Comparison of ENCODE assay signal across 9 cellular contexts in the genomic region with DNA sequence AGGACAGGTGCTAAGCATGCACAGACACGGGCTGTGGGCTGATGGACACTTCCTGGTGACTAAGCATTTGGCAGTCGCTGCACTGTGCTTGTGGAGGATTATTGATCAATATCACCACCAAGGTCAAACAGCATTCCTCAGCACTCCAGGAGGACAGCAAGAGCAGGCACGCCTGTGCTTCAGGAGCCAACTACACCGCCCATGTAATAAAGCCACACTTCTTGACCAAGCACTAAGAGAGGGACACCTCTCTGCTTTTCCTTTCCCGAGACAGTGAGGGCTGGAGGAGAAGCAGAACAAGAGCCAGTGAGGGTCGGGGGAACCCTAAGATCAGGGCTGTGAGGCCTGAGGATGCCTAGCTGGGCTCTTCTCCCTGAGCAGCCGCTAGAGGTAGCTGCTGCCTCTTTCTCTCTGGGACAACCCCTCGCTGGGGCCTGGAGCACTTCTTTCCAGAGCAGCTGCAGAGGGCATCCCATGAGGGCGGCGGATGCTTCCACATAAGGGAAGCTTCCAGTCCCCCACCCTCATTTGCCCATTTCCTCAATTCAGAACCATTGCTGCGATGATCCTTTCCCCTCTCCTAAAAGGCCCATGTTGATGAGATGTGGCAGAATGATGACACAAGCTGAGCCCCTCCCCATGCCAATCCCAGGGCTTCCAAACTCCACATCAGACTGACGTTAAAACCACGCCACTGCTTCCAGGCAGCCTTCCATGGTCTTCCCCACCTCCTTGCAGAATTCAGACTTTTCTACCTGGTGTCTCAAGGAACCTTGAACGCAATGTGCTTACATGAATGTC. TPM values are rescaled to one million over a fixed set of nuclear protein-coding genes. Genes with fewer than 3 reads are reported as not detected.
DNase-seq lines count a peak whose midpoint lies in the region; ATAC-seq, FAIRE-seq and TF ChIP-seq lines count a peak whose summit lies in the region.
"Had no signal": no experiment of that assay in that cellular context is flagged by ENCODE, and none has a peak within 500 bp of the region (broad histone marks: within the 10 kb centered on the region; RNA-seq: fewer than 3 reads in every experiment).

No MANE protein-coding gene starts in this region.

- H2AFZ ChIP-seq in smooth muscle cell (ENCODE audit: low read depth): no peak overlapping the region

- H3K9me3 ChIP-seq in smooth muscle cell (replicated peaks; ENCODE audit: low read depth): no peaks in the 10 kb centered on the region

- no peak overlapping the region for H3K27ac ChIP-seq in smooth muscle cell (ENCODE audit: low read depth)

- peak; percentile 66 for TF ChIP-seq CTCF in smooth muscle cell (IDR thresholded peaks at IDR 0.05; ENCODE audit: borderline replicate concordance, insufficient read depth, poor library complexity, severe bottlenecking)

- ATAC-seq in HG02870 (IDR thresholded peaks at IDR 0.05; ENCODE audit: unreplicated experiment): no peak
- no peak for ATAC-seq in GM21526 (IDR thresholded peaks at IDR 0.05; ENCODE audit: low FRiP score, unreplicated experiment)

- H3K27me3 ChIP-seq in smooth muscle cell (ENCODE audit: low read depth): no peaks in the 10 kb centered on the region

- no peaks in the 10 kb centered on the region for H3F3A ChIP-seq in smooth muscle cell (ENCODE audit: low read depth)

- TF ChIP-seq POLR2A in GM12891 (IDR thresholded peaks at IDR 0.05; ENCODE audit: low read depth, low read length): no peak

- H3K4me3 ChIP-seq in smooth muscle cell: no peak overlapping the region

- no peak for FAIRE-seq in GM12891 (lab: Jason Lieb, UNC)

- no peaks in the 10 kb centered on the region for H3K36me3 ChIP-seq in smooth muscle cell (ENCODE audit: low read depth)

- 46% methylated on average over 14 of the region's 14 CpGs for WGBS in smooth muscle cell (ENCODE audit: low lambda C conversion rate)

- H3K4me2 ChIP-seq in smooth muscle cell: no peak overlapping the region

- DNase-seq in Ammon's horn (ENCODE audit: low spot score) (peak; percentile 86), GM12891 (ENCODE audit: insufficient read length, low spot score) (peak; percentile 49), NCI-H2227 treated with DMSO at 0.1 percent for 48 hours (lab: John Stamatoyannopoulos, UW) (peak; percentile 50), astrocyte of the hippocampus (ENCODE audit: low read depth, low spot score) (peak; percentile 78), hippocampal formation (lab: John Stamatoyannopoulos, UW) (peak; percentile 73 to 76), smooth muscle cell (lab: John Stamatoyannopoulos, UW; ENCODE audit: unreplicated experiment) (no peak)

- H3K9ac ChIP-seq in smooth muscle cell (ENCODE audit: low read depth): no peak overlapping the region

- no peaks in the 10 kb centered on the region for H3K4me1 ChIP-seq in smooth muscle cell (ENCODE audit: low read depth)

- no peaks in the 10 kb centered on the region for H3K79me2 ChIP-seq in smooth muscle cell (ENCODE audit: low read depth)

- H4K20me1 ChIP-seq in smooth muscle cell (ENCODE audit: low read depth): peaks cover 4% of the 10 kb centered on the region

TF ChIP-seq in GM12891, 5 proteins besides CTCF, POLR2A, EP300 and RAD21:
- no peak for TF ChIP-seq POU2F2 (IDR thresholded peaks at IDR 0.05; ENCODE audit: low read depth, low read length)
TF ChIP-seq in GM12891: peak in this region for 0.

RNA-seq across cellular contexts. Expression of a gene that starts 19.1 kb away (rescaled TPM):
- not detected for polyA plus RNA-seq in GM12891 (2012; ENCODE audit: low read depth, missing spikeins)
- total RNA-seq in smooth muscle cell: 8.0 and 13.0 TPM in 2 replicates
- 11.5 and 13.6 TPM in 2 replicates for polyA plus RNA-seq in smooth muscle cell

RNA-seq across cellular contexts. Expression of a gene that starts 39.6 kb away (rescaled TPM):
- polyA plus RNA-seq in GM12891 (2012; ENCODE audit: low read depth, missing spikeins): not detected
- not detected in 2 replicates for total RNA-seq in smooth muscle cell
- not detected in 2 replicates for polyA plus RNA-seq in smooth muscle cell

RNA-seq across cellular contexts. Expression of a gene that starts 40.9 kb away (rescaled TPM):
- 0.03 TPM for polyA plus RNA-seq in GM12891 (2012; ENCODE audit: low read depth, missing spikeins)
- not detected in 2 replicates for total RNA-seq in smooth muscle cell
- not detected in 2 replicates for polyA plus RNA-seq in smooth muscle cell
- total RNA-seq: pulmonary artery endothelial cell had no signal
